ENCODE assay signal across 9 cellular contexts in genomic region chr2:84881581-84882414, GRCh38. TPM values are rescaled to one million over a fixed set of nuclear protein-coding genes. Genes with fewer than 3 reads are reported as not detected.
A peak's percentile ranks its signal among the peaks of the same experiment; 100 is the strongest.
DNase-seq lines count a peak whose midpoint lies in the region; ATAC-seq, FAIRE-seq and TF ChIP-seq lines count a peak whose summit lies in the region.
"Had no signal": no experiment of that assay in that cellular context is flagged by ENCODE, and none has a peak within 500 bp of the region (broad histone marks: within the 10 kb centered on the region; RNA-seq: fewer than 3 reads in every experiment).

No MANE protein-coding gene starts in this region.

- intact Hi-C loops in endothelial cell of umbilical vein (cut with micrococcal nuclease), result loop anchor here (1.0 to 5.0 kb wide), 5 partner anchors 24 to 424 kb away; partner anchors contain the start of genes SUCLG1 and TMSB10

- dilution Hi-C loops in endothelial cell of umbilical vein (cut with MboI; ENCODE audit: extremely low pct_ligation_motif_present, low sequenced_read_pairs), result no loop called here

- peak; percentile 51 for ATAC-seq in GM19328 (IDR thresholded peaks at IDR 0.05; ENCODE audit: unreplicated experiment)
- peak; percentile 53 for ATAC-seq in HG03469 (IDR thresholded peaks at IDR 0.05; ENCODE audit: unreplicated experiment)

- no peaks in the 10 kb centered on the region for H3K9me3 ChIP-seq in endothelial cell of umbilical vein (replicated peaks; ENCODE audit: control insufficient read depth, insufficient read depth, low read length)

- H3K79me2 ChIP-seq in endothelial cell of umbilical vein (ENCODE audit: control insufficient read depth, insufficient read depth, low read length), result no peaks in the 10 kb centered on the region

- H3K4me3 ChIP-seq in endothelial cell of umbilical vein (replicated peaks in 1 of 3; ENCODE audit: insufficient read depth in 1 of 3, low read depth in 1 of 3, low read length in 3 of 3), result peak overlapping the region; percentile 3 to 69 (median 15)

- H3K27me3 ChIP-seq in endothelial cell of umbilical vein (ENCODE audit: control insufficient read depth in 2 of 2, insufficient read depth in 2 of 2, low read length in 2 of 2), result peaks cover 41% of the 10 kb centered on the region in 2 experiments

- H4K20me1 ChIP-seq in endothelial cell of umbilical vein (replicated peaks; ENCODE audit: control insufficient read depth, extremely low read depth, insufficient read depth, low read length), result no peaks in the 10 kb centered on the region

- no peak overlapping the region for H3K27ac ChIP-seq in endothelial cell of umbilical vein (ENCODE audit: insufficient read depth, low read depth, low read length)

- H3K9ac ChIP-seq in endothelial cell of umbilical vein (replicated peaks; ENCODE audit: extremely low read depth, insufficient read depth, low read length), result peak overlapping the region; percentile 0

- BruUV-seq in endothelial cell of umbilical vein (replicated peaks; lab: Mats Ljungman, UMichigan), result no TSS peak

- DNase-seq in CD1c-positive myeloid dendritic cell (ENCODE audit: extremely low spot score) (peak; percentile 87), endothelial cell of umbilical vein (ENCODE audit: low read depth, low spot score) (peak; percentile 82), middle frontal gyrus (ENCODE audit: extremely low spot score, low spot score) (peak; percentile 67)
- DNase-seq in NK-92 treated with Interleukin-12 subunit alpha and Interleukin-12 subunit beta, amount 100 ng/mL, for 24 hours (lab: John Stamatoyannopoulos, UW), result peak; percentile 78
- peak; percentile 61 for DNase-seq in activated CD8-positive, alpha-beta memory T cell treated with anti-CD3 and anti-CD28 coated beads, Interleukin-2, amount 50 U/mL, for 1 hour (ENCODE audit: extremely low read depth)
- peak; percentile 71 to 77 for DNase-seq in stimulated activated CD8-positive, alpha-beta memory T cell treated with anti-CD3 and anti-CD28 coated beads, Interleukin-2, amount 100 ng/mL, for 1 hour (ENCODE audit: low read depth in 2 of 2)

- CTCF ChIA-PET in endothelial cell of umbilical vein (lab: Charles Lee), result interaction anchor here (0.6 to 3.2 kb wide), 22 partner anchors 9 to 388 kb away, joined by 3 to 31 read pairs (median 4); partner anchors contain the start of gene TMSB10

- no peak for TF ChIP-seq POLR2A in endothelial cell of umbilical vein (IDR thresholded peaks at IDR 0.05; ENCODE audit: low read depth, low read length)

- H2AFZ ChIP-seq in endothelial cell of umbilical vein (ENCODE audit: low read depth, low read length), result peak overlapping the region; percentile 82

- H3K36me3 ChIP-seq in endothelial cell of umbilical vein (ENCODE audit: control insufficient read depth in 2 of 2, extremely low read depth in 1 of 2, insufficient read depth in 2 of 2, low read length in 2 of 2), result no peaks in the 10 kb centered on the region

- no peaks in the 10 kb centered on the region for H3K9me1 ChIP-seq in endothelial cell of umbilical vein (replicated peaks; ENCODE audit: control insufficient read depth, extremely low read depth, insufficient read depth, low read length)

- peak; percentile 97 for FAIRE-seq in endothelial cell of umbilical vein (lab: Jason Lieb, UNC)
- FAIRE-seq: islet of Langerhans had no signal

- peak overlapping the region; percentile 80 for H3K4me2 ChIP-seq in endothelial cell of umbilical vein (ENCODE audit: insufficient read depth, low read length)

- TF ChIP-seq CTCF in endothelial cell of umbilical vein (IDR thresholded peaks at IDR 0.05; ENCODE audit: extremely low read depth in 1 of 2, insufficient read depth in 1 of 2, low read depth in 1 of 2, low read length in 2 of 2), result peak; percentile 72 to 76

- POLR2A ChIA-PET in endothelial cell of umbilical vein (lab: Charles Lee), result interaction anchor here (1.2 kb wide), 1 partner anchor 24 kb away, joined by 4 read pairs; no protein-coding TSS in a partner anchor

- peaks cover 16% of the 10 kb centered on the region for H3K4me1 ChIP-seq in endothelial cell of umbilical vein (ENCODE audit: control insufficient read depth, extremely low read depth, insufficient read depth, low read length)

TF ChIP-seq in endothelial cell of umbilical vein, 7 proteins besides CTCF, POLR2A, EP300 and RAD21:
- TF ChIP-seq, protein P1, sequence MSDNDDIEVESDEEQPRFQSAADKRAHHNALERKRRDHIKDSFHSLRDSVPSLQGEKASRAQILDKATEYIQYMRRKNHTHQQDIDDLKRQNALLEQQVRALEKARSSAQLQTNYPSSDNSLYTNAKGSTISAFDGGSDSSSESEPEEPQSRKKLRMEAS (IDR thresholded peaks at IDR 0.05; ENCODE audit: insufficient read depth, insufficient read length), result no peak
- TF ChIP-seq MYC (IDR thresholded peaks at IDR 0.05; ENCODE audit: low read depth, low read length) (no peak), GATA2 (IDR thresholded peaks at IDR 0.05; ENCODE audit: insufficient read depth, insufficient read length, low read depth, low read length) (no peak), EZH2 (IDR thresholded peaks at IDR 0.05; ENCODE audit: borderline replicate concordance, low read depth, low read length, severe bottlenecking) (no peak), JUN (IDR thresholded peaks at IDR 0.05; ENCODE audit: borderline replicate concordance, insufficient read depth, insufficient read length, low read depth) (no peak), FOS (IDR thresholded peaks at IDR 0.05; ENCODE audit: borderline replicate concordance, insufficient read depth, low read length) (no peak), POLR2AphosphoS5 (IDR thresholded peaks at IDR 0.05; ENCODE audit: insufficient read depth, low read depth, low read length) (no peak)

RNA-seq across cellular contexts. Expression of gene TRABD2A, which starts 0.9 kb away (rescaled TPM):
- 0.99 and 1.8 TPM in 2 replicates for total RNA-seq in endothelial cell of umbilical vein
- 0.45 and 1.0 TPM in 2 replicates for polyA plus RNA-seq in endothelial cell of umbilical vein
- polyA plus RNA-seq in endothelial cell of umbilical vein (2011; cell fraction: cytosol; rRNA removed), result 1.6 and 2.5 TPM in 2 replicates
- polyA plus RNA-seq in endothelial cell of umbilical vein (2011; cell fraction: nucleus; rRNA removed), result 1.1 and 1.3 TPM in 2 replicates
- polyA plus RNA-seq in endothelial cell of umbilical vein (2012), result 1.2 and 1.4 TPM in 2 replicates
- 3.0 TPM in 1 of 2 replicates, not detected in the other for polyA minus RNA-seq in endothelial cell of umbilical vein
- polyA minus RNA-seq in endothelial cell of umbilical vein (2011; cell fraction: cytosol; rRNA and poly(A)+ RNA removed), result 64.7 TPM
- polyA minus RNA-seq in endothelial cell of umbilical vein (2011; cell fraction: nucleus; rRNA and poly(A)+ RNA removed), result 0.34 and 6.1 TPM in 2 replicates

RNA-seq across cellular contexts. Expression of gene TMSB10, which starts 23.7 kb away (rescaled TPM):
- total RNA-seq in endothelial cell of umbilical vein, result 4,007 and 4,015 TPM in 2 replicates
- polyA plus RNA-seq in endothelial cell of umbilical vein, result 2,259 and 2,774 TPM in 2 replicates
- polyA plus RNA-seq in endothelial cell of umbilical vein (2011; cell fraction: cytosol; rRNA removed), result 4,510 and 5,534 TPM in 2 replicates
- polyA plus RNA-seq in endothelial cell of umbilical vein (2011; cell fraction: nucleus; rRNA removed), result 1,715 and 2,260 TPM in 2 replicates
- polyA plus RNA-seq in endothelial cell of umbilical vein (2012), result 7,506 and 8,473 TPM in 2 replicates
- 359 and 375 TPM in 2 replicates for polyA minus RNA-seq in endothelial cell of umbilical vein
- polyA minus RNA-seq in endothelial cell of umbilical vein (2011; cell fraction: cytosol; rRNA and poly(A)+ RNA removed), result 486 TPM
- polyA minus RNA-seq in endothelial cell of umbilical vein (2011; cell fraction: nucleus; rRNA and poly(A)+ RNA removed), result 61.1 and 90.1 TPM in 2 replicates
